Comparison of ENCODE assay signal across 11 cellular contexts in genomic region chr22:38104084-38104483, GRCh38. TPM values are rescaled to one million over a fixed set of nuclear protein-coding genes. Genes with fewer than 3 reads are reported as not detected.
DNase-seq lines count a peak whose midpoint lies in the region; ATAC-seq and TF ChIP-seq lines count a peak whose summit lies in the region.
"Had no signal": no experiment of that assay in that cellular context is flagged by ENCODE, and none has a peak within 500 bp of the region (broad histone marks: within the 10 kb centered on the region; RNA-seq: fewer than 3 reads in every experiment).

No MANE protein-coding gene starts in this region.

- no peak overlapping the region for H3K4me3 Mint-ChIP-seq in chondrocyte (ENCODE audit: unreplicated experiment)
- H3K4me3 Mint-ChIP-seq in nephron progenitor cell = no peak overlapping the region
- H3K4me3 Mint-ChIP-seq: activated CD8-positive, alpha-beta memory T cell treated with anti-CD3 and anti-CD28 coated beads, Interleukin-2, amount 10 ng/mL, durations not matched to agents 7 days and 5 days; nephron had no signal

- no peaks in the 10 kb centered on the region for H3K9me3 Mint-ChIP-seq in chondrocyte (ENCODE audit: low read depth)
- H3K9me3 Mint-ChIP-seq in nephron progenitor cell = no peaks in the 10 kb centered on the region
- H3K9me3 Mint-ChIP-seq: nephron had no signal

- H3F3A ChIP-seq in Loucy (ENCODE audit: low read depth) = peaks cover 4% of the 10 kb centered on the region; the same call in 1 of the 2 replicates

- no peak overlapping the region for H3K9ac ChIP-seq in Loucy (ENCODE audit: low read depth, low read length, poor library complexity, severe bottlenecking)

- H3K4me1 Mint-ChIP-seq in chondrocyte (ENCODE audit: low read depth) (no peaks in the 10 kb centered on the region), nephron progenitor cell (peaks cover 4% of the 10 kb centered on the region)
- H3K4me1 Mint-ChIP-seq: nephron had no signal

- DNase-seq in ELR (ENCODE audit: low read depth) (peak; percentile 52), chondrocyte (ENCODE audit: low spot score) (no peak), nephron progenitor cell (no peak), middle frontal gyrus (ENCODE audit: extremely low spot score, low spot score) (no peak), DMS153 (lab: John Stamatoyannopoulos, UW) (no peak)
- DNase-seq: NCI-H526 treated with DMSO at 0.1 percent for 48 hours had no signal

- H3K36me3 Mint-ChIP-seq in chondrocyte (ENCODE audit: low read depth) (no peaks in the 10 kb centered on the region), nephron progenitor cell (ENCODE audit: low read depth) (no peaks in the 10 kb centered on the region)

- no peaks in the 10 kb centered on the region for H3K9me2 ChIP-seq in Loucy (replicated peaks; ENCODE audit: low read depth, low read length)

- no peaks in the 10 kb centered on the region for H3K27me3 ChIP-seq in Loucy (ENCODE audit: insufficient read depth, low read length, poor library complexity, severe bottlenecking)

- ATAC-seq in HG03097 (IDR thresholded peaks at IDR 0.05; ENCODE audit: low FRiP score, unreplicated experiment) (no peak), GM19351 (IDR thresholded peaks at IDR 0.05; ENCODE audit: unreplicated experiment) (no peak)
- ATAC-seq: activated CD8-positive, alpha-beta memory T cell treated with anti-CD3 and anti-CD28 coated beads, Interleukin-2, amount 10 ng/mL, durations not matched to agents 7 days and 5 days had no signal

- H3K4me1 ChIP-seq in Loucy (ENCODE audit: insufficient read depth, low read length, poor library complexity, severe bottlenecking) = peaks cover 8% of the 10 kb centered on the region

- no peaks in the 10 kb centered on the region for H3K9me3 ChIP-seq in Loucy (ENCODE audit: insufficient read depth, low read depth, low read length)

- no peaks in the 10 kb centered on the region for H3K79me2 ChIP-seq in Loucy (ENCODE audit: insufficient read depth, low read length)

- no peak overlapping the region for H3K4me2 ChIP-seq in Loucy (ENCODE audit: low read depth, low read length, poor library complexity, severe bottlenecking)

- TF ChIP-seq CTCF in Loucy (conservative IDR thresholded peaks at IDR 0.05; ENCODE audit: low read length) (peak; percentile 53), chondrocyte (IDR thresholded peaks at IDR 0.05) (peak; percentile 59), nephron progenitor cell (IDR thresholded peaks at IDR 0.05) (no peak)

- H3K27ac Mint-ChIP-seq in chondrocyte (ENCODE audit: unreplicated experiment) = no peak overlapping the region
- peak overlapping the region; percentile 90 for H3K27ac Mint-ChIP-seq in nephron progenitor cell
- H3K27ac Mint-ChIP-seq: nephron had no signal

- H3K4me3 ChIP-seq in Loucy (ENCODE audit: low read length, poor library complexity, severe bottlenecking) = no peak overlapping the region

- H2AFZ ChIP-seq in Loucy (ENCODE audit: low read length) = no peak overlapping the region

- no peaks in the 10 kb centered on the region for H4K20me1 ChIP-seq in Loucy (ENCODE audit: insufficient read depth, low read length, poor library complexity, severe bottlenecking)

- H3K27me3 Mint-ChIP-seq in chondrocyte (ENCODE audit: low read depth) (no peaks in the 10 kb centered on the region), nephron progenitor cell (ENCODE audit: low read depth, poor library complexity) (peaks cover 8% of the 10 kb centered on the region)
- H3K27me3 Mint-ChIP-seq: activated CD8-positive, alpha-beta memory T cell treated with anti-CD3 and anti-CD28 coated beads, Interleukin-2, amount 10 ng/mL, durations not matched to agents 7 days and 5 days had no signal

- no peaks in the 10 kb centered on the region for H3K36me3 ChIP-seq in Loucy (ENCODE audit: insufficient read depth, low read length)

RNA-seq across cellular contexts. Expression of gene BAIAP2L2, which starts 6.4 kb away (rescaled TPM):
- 0.21 to 0.42 TPM in 2 of 3 replicates, not detected in the other for total RNA-seq in chondrocyte

RNA-seq across cellular contexts. Expression of gene SLC16A8, which starts 20.1 kb away (rescaled TPM):
- 0.50 TPM in 1 of 3 replicates, not detected in the others for total RNA-seq in chondrocyte
- total RNA-seq: activated CD8-positive, alpha-beta memory T cell treated with anti-CD3 and anti-CD28 coated beads, Interleukin-2, amount 10 ng/mL, durations not matched to agents 7 days and 5 days had no signal

RNA-seq across cellular contexts. Expression of gene PICK1, which starts 46.9 kb away (rescaled TPM):
- total RNA-seq in chondrocyte = 13.5 to 22.6 TPM (median 19.1 TPM) in 3 replicates
